Comparison of ENCODE assay signal across 1 cellular context in the genomic region with DNA sequence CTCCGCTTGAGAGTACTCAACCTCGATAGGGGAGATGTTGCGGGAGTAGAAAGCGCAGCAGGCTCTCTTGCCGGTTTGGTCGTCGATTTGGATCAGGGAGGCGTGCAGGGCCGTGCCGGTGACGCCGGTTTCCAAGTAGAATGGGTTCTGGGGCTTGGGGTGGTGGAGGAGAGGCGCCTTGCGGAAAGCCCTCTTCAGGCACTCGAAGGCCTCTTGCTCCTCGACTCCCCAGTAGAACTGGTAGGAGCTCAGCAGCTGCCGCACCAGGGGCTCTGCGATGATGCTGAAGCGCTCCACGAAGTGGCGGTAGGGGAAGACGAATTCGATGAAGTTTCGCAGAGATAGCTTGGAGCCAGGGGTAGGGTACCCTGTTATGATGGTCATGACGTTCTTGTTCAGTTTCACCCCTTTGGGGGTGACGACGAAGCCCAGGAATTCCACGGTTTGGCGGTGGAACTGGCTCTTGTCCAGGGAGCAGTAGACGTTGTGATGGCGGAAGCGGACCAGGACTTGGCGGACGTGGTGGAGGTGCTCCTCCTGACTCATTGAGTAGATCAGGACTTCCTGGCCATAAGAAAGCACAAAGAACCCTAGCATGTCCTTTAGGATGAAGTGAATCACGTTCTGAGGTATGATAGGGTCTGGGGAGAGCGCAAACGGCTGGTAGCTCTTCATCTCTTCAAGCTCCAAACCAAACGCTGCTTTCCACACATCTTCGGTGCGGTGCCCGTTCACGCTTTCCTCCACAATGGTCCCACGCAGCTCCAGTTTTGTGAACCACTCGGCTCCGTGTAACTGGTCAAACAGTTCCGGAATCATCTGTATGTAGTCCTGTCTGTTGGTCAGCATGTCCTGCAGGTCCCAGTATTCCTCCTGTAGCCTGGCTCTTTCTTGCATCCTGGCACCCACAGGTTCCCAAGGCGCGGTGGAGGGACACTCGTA.
A peak's percentile ranks its signal among the peaks of the same experiment; 100 is the strongest.
TF ChIP-seq lines count a peak whose summit lies in the region.

No MANE protein-coding gene starts in this region.

TF ChIP-seq in K562, 482 proteins besides CTCF, POLR2A, EP300 and RAD21:
- TF ChIP-seq ZNF175 (CRISPR knock-in tag; IDR thresholded peaks at IDR 0.05; ENCODE audit: low read depth), result no peak
- TF ChIP-seq ZEB2 (IDR thresholded peaks at IDR 0.05), result no peak
- TF ChIP-seq, protein P1, sequence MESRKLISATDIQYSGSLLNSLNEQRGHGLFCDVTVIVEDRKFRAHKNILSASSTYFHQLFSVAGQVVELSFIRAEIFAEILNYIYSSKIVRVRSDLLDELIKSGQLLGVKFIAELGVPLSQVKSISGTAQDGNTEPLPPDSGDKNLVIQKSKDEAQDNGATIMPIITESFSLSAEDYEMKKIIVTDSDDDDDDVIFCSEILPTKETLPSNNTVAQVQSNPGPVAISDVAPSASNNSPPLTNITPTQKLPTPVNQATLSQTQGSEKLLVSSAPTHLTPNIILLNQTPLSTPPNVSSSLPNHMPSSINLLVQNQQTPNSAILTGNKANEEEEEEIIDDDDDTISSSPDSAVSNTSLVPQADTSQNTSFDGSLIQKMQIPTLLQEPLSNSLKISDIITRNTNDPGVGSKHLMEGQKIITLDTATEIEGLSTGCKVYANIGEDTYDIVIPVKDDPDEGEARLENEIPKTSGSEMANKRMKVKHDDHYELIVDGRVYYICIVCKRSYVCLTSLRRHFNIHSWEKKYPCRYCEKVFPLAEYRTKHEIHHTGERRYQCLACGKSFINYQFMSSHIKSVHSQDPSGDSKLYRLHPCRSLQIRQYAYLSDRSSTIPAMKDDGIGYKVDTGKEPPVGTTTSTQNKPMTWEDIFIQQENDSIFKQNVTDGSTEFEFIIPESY (CRISPR knock-in tag; IDR thresholded peaks at IDR 0.05), result peak; percentile 15; the same call in 1 of the 2 replicates
